ENCODE assay signal across 8 cellular contexts in the genomic region with DNA sequence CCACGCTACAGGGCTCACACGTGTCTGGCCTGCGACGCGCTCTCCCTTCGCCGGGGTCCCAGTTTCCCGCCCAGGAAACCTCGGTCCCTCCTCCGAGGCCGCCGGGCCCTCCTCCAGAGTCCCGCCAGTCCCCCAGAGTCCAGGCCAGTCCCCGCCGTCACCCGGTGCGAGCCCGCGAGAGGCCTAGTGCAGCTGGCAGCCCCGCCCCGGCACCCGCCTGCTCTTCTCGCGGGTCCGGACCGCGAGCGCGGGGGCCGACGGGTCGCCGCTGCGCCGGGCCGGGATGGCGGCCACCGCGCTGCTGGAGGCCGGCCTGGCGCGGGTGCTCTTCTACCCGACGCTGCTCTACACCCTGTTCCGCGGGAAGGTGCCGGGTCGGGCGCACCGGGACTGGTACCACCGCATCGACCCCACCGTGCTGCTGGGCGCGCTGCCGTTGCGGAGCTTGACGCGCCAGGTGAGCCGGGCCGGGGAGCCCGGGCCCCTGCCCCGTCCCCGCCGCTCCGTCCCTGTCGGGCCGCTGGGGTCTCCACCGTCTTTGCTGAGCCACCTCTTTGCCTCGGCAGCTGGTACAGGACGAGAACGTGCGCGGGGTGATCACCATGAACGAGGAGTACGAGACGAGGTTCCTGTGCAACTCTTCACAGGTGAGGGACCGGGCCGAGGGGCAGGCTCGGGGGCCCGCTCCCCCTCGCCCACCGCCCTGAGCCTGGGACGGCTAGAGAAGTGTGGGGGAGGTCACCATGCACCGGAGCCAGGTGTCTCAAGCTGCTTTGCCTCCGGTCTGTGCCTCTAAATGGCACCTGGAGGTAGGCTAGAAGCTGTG. TPM values are rescaled to one million over a fixed set of nuclear protein-coding genes. Genes with fewer than 3 reads are reported as not detected.
A peak's percentile ranks its signal among the peaks of the same experiment; 100 is the strongest.
DNase-seq lines count a peak whose midpoint lies in the region; ATAC-seq and TF ChIP-seq lines count a peak whose summit lies in the region.

TSS of gene PTPMT1 (plus strand) at position 260 of the 826 bp plus-strand sequence. CDS start at position 284, 24 bp downstream.

- no peaks in the 10 kb centered on the region for H3K27me3 Mint-ChIP-seq in stimulated activated naive CD8-positive, alpha-beta T cell treated with anti-CD3 and anti-CD28 coated beads, Interleukin-15, Interleukin-2, amounts not matched to agents 100 ng/mL and 50 ng/mL, for 24 hours

- WGBS in esophagus muscularis mucosa: 0% methylated on average over 2 of the region's 86 CpGs

- no peak for TF ChIP-seq POLR2A in esophagus muscularis mucosa (IDR thresholded peaks at IDR 0.05; ENCODE audit: low read depth)

- BruUV-seq in OCI-LY7 (replicated peaks; lab: Mats Ljungman, UMichigan): no TSS peak

- no peaks in the 10 kb centered on the region for H3K27me3 ChIP-seq in BLaER1
- H3K27me3 ChIP-seq in esophagus muscularis mucosa: no peaks in the 10 kb centered on the region

- H3K4me2 ChIP-seq in BLaER1 (peak within 1 kb of the TSS; percentile 93), OCI-LY7 (ENCODE audit: low read length) (peak within 1 kb of the TSS; percentile 69)

- H3K4me3 ChIP-seq in BLaER1 (peak within 1 kb of the TSS; percentile 83), OCI-LY7 (ENCODE audit: low read depth, low read length, poor library complexity, severe bottlenecking) (peak within 1 kb of the TSS; percentile 75), esophagus muscularis mucosa (peak within 1 kb of the TSS; percentile 74 to 99 (median 89))

- TF ChIP-seq CTCF in OCI-LY7 (conservative IDR thresholded peaks at IDR 0.05; ENCODE audit: low read length): no peak
- TF ChIP-seq CTCF in esophagus muscularis mucosa (IDR thresholded peaks at IDR 0.05): no peak

- intact Hi-C loops in OCI-LY7 (cut with micrococcal nuclease; ENCODE audit: unreplicated experiment): no loop called here
- intact Hi-C loops in esophagus muscularis mucosa (cut with DNase I): no loop called here

- peaks cover 25% of the 10 kb centered on the region for H3K4me1 ChIP-seq in BLaER1
- H3K4me1 ChIP-seq in OCI-LY7 (ENCODE audit: insufficient read depth, low read length, poor library complexity, severe bottlenecking): peaks cover 7% of the 10 kb centered on the region
- peaks cover 11 to 30% (median 27%) of the 10 kb centered on the region in 4 donors for H3K4me1 ChIP-seq in esophagus muscularis mucosa

- H3K36me3 Mint-ChIP-seq in stimulated activated naive CD8-positive, alpha-beta T cell treated with anti-CD3 and anti-CD28 coated beads, Interleukin-15, Interleukin-2, amounts not matched to agents 100 ng/mL and 50 ng/mL, for 24 hours (ENCODE audit: low read depth): peaks cover 11% of the 10 kb centered on the region

- H3K36me3 ChIP-seq in BLaER1 (peaks cover 28% of the 10 kb centered on the region), OCI-LY7 (ENCODE audit: insufficient read depth, low read length) (peaks cover 18% of the 10 kb centered on the region), esophagus muscularis mucosa (peaks cover 0 to 24% (median 10%) of the 10 kb centered on the region in 4 donors)

- peak within 1 kb of the TSS; percentile 87 for H3K27ac Mint-ChIP-seq in stimulated activated naive CD8-positive, alpha-beta T cell treated with anti-CD3 and anti-CD28 coated beads, Interleukin-15, Interleukin-2, amounts not matched to agents 100 ng/mL and 50 ng/mL, for 24 hours

- CTCF ChIA-PET in OCI-LY7 (lab: Charles Lee; ENCODE audit: unreplicated experiment): interaction anchor here (0.9 to 1.0 kb wide), 2 partner anchors 9 to 13 kb away, joined by 3 read pairs; partner anchors contain the start of genes KBTBD4 and NDUFS3

- H3K9me3 Mint-ChIP-seq in stimulated activated naive CD8-positive, alpha-beta T cell treated with anti-CD3 and anti-CD28 coated beads, Interleukin-15, Interleukin-2, amounts not matched to agents 100 ng/mL and 50 ng/mL, for 24 hours: no peaks in the 10 kb centered on the region

- peak within 1 kb of the TSS; percentile 88 for H3K4me3 Mint-ChIP-seq in stimulated activated naive CD8-positive, alpha-beta T cell treated with anti-CD3 and anti-CD28 coated beads, Interleukin-15, Interleukin-2, amounts not matched to agents 100 ng/mL and 50 ng/mL, for 24 hours

- peaks cover 6% of the 10 kb centered on the region; the same call in 1 of the 2 replicates for H3K79me2 ChIP-seq in OCI-LY7 (ENCODE audit: insufficient read depth, low read depth, low read length)

- peak within 1 kb of the TSS; percentile 92 for H3K9ac ChIP-seq in BLaER1

- H3K4me1 Mint-ChIP-seq in stimulated activated naive CD8-positive, alpha-beta T cell treated with anti-CD3 and anti-CD28 coated beads, Interleukin-15, Interleukin-2, amounts not matched to agents 100 ng/mL and 50 ng/mL, for 24 hours (ENCODE audit: low read depth): peaks cover 46% of the 10 kb centered on the region

- peaks cover 12% of the 10 kb centered on the region for H4K20me1 ChIP-seq in BLaER1
- no peaks in the 10 kb centered on the region for H4K20me1 ChIP-seq in OCI-LY7 (ENCODE audit: insufficient read depth, low read length)

- H3K27ac ChIP-seq in BLaER1 (peak within 1 kb of the TSS; percentile 89), OCI-LY7 (ENCODE audit: low read depth, low read length, poor library complexity, severe bottlenecking) (peak within 1 kb of the TSS; percentile 23), esophagus muscularis mucosa (replicated peaks in 1 of 4) (peak within 1 kb of the TSS; percentile 80 to 88 (median 82))

- no peak for TF ChIP-seq EP300 in esophagus muscularis mucosa (IDR thresholded peaks at IDR 0.05)

- POLR2A ChIA-PET in OCI-LY7 (lab: Charles Lee): interaction anchor here (0.6 to 1.5 kb wide), 8 partner anchors 9 to 203 kb away, joined by 3 to 11 read pairs (median 4); partner anchors contain the start of genes KBTBD4 and NDUFS3

- DNase-seq in OCI-LY7 (ENCODE audit: low spot score) (peak; percentile 69), esophagus muscularis mucosa (ENCODE audit: extremely low spot score) (no peak), myocyte (ENCODE audit: low read depth) (peak; percentile 80)
- DNase-seq in activated T-cell treated with anti-CD3 and anti-CD28 coated beads, Interleukin-2, amount 50 U/mL, for 1 hour: peak; percentile 65

- no peaks in the 10 kb centered on the region for H3K9me2 ChIP-seq in OCI-LY7 (ENCODE audit: insufficient read depth, low read length)

- ATAC-seq in GM19035 (IDR thresholded peaks at IDR 0.05; ENCODE audit: unreplicated experiment) (peak; percentile 78), HG03342 (IDR thresholded peaks at IDR 0.05; ENCODE audit: unreplicated experiment) (peak; percentile 75)

- peak within 1 kb of the TSS; percentile 97 for H2AFZ ChIP-seq in OCI-LY7 (ENCODE audit: low read length)

- H3K9me3 ChIP-seq in BLaER1 (no peaks in the 10 kb centered on the region), OCI-LY7 (ENCODE audit: low read length) (no peaks in the 10 kb centered on the region), esophagus muscularis mucosa (no peaks in the 10 kb centered on the region)

RNA-seq across cellular contexts. Expression of gene PTPMT1, which starts in this region (rescaled TPM):
- total RNA-seq in OCI-LY7 (2014; rRNA removed; shearing (Covaris generic)): 52.6 and 62.8 TPM in 2 replicates
- total RNA-seq in OCI-LY7 (2022) (27.6 TPM in 2 replicates), esophagus muscularis mucosa (10 to 100 TPM; 63.0 to 96.4 (median 79.6) TPM), myocyte (79.1 and 79.7 TPM in 2 replicates)
- 55.0 TPM for polyA plus RNA-seq in myocyte (2012)

Comparison
In these comparisons a context has a peak if more than half of its experiments do, and no peak if none do; other contexts are left out.
1. H3K27ac ChIP-seq: peak in every context shown above with its lines; median percentile 89 in BLaER1; 82 in esophagus muscularis mucosa; 23 in OCI-LY7.